ENCODE assay signal across 21 cellular contexts in genomic region chr6:132635288-132635687, GRCh38. TPM values are rescaled to one million over a fixed set of nuclear protein-coding genes. Genes with fewer than 3 reads are reported as not detected.
"Had no signal": no experiment of that assay in that cellular context is flagged by ENCODE, and none has a peak within 500 bp of the region (broad histone marks: within the 10 kb centered on the region; RNA-seq: fewer than 3 reads in every experiment).

No MANE protein-coding gene starts in this region.

RNA-seq across cellular contexts. Expression of gene TAAR2, which starts 11.2 kb away (rescaled TPM):
- total RNA-seq: activated naive CD4-positive, alpha-beta T cell treated with anti-CD3 and anti-CD28 coated beads for 36 hours; activated naive CD4-positive, alpha-beta T cell treated with anti-CD3 and anti-CD28 coated beads, Interleukin-2, amount 50 U/mL, for 72 hours; activated naive CD8-positive, alpha-beta T cell treated with anti-CD3 and anti-CD28 coated beads for 36 hours; activated naive CD8-positive, alpha-beta T cell treated with anti-CD3 and anti-CD28 coated beads, Interleukin-2, amount 10 ng/mL, durations not matched to agents 7 days and 5 days; activated T-cell treated with anti-CD3 and anti-CD28 coated beads, Interleukin-2, amount 50 U/mL, for 4 hours; activated T-cell treated with anti-CD3 and anti-CD28 coated beads, Interleukin-2, amount 50 U/mL, for 72 hours; activated T-helper 1 cell treated with anti-CD3 and anti-CD28 coated beads, Interleukin-12 subunit alpha, Interleukin-12 subunit beta, Interleukin-2, Interleukin-4 antibody, amounts not matched to agents 30 ng/mL and 10 ng/mL and 1 ng/mL, durations not matched to agents 14 hours and 24 hours and 36 hours; activated T-helper 17 cell treated with anti-CD3 and anti-CD28 coated beads, Interleukin-2, amount 50 U/mL, for 72 hours; activated T-helper 2 cell treated with anti-CD3 and anti-CD28 coated beads, Interferon-gamma antibody, Interleukin-2, Interleukin-4, amounts not matched to agents 10 μg/mL and 5 μg/mL and 100 μg/mL, durations not matched to agents 14 hours and 24 hours and 36 hours; adrenal gland; aorta; ascending aorta; astrocyte; body of pancreas; breast epithelium; bronchial epithelial cell; cardiac muscle cell; cardiac septum; cerebellum; chondrocyte had no signal
- polyA plus RNA-seq: adipose tissue, adrenal gland, aorta, cardiac muscle cell had no signal

RNA-seq across cellular contexts. Expression of gene TAAR1, which starts 23.7 kb away (rescaled TPM):
- total RNA-seq: activated naive CD4-positive, alpha-beta T cell treated with anti-CD3 and anti-CD28 coated beads for 36 hours; activated naive CD4-positive, alpha-beta T cell treated with anti-CD3 and anti-CD28 coated beads, Interleukin-2, amount 50 U/mL, for 72 hours; activated naive CD8-positive, alpha-beta T cell treated with anti-CD3 and anti-CD28 coated beads for 36 hours; activated naive CD8-positive, alpha-beta T cell treated with anti-CD3 and anti-CD28 coated beads, Interleukin-2, amount 10 ng/mL, durations not matched to agents 7 days and 5 days; activated T-cell treated with anti-CD3 and anti-CD28 coated beads, Interleukin-2, amount 50 U/mL, for 4 hours; activated T-cell treated with anti-CD3 and anti-CD28 coated beads, Interleukin-2, amount 50 U/mL, for 72 hours; activated T-helper 1 cell treated with anti-CD3 and anti-CD28 coated beads, Interleukin-12 subunit alpha, Interleukin-12 subunit beta, Interleukin-2, Interleukin-4 antibody, amounts not matched to agents 30 ng/mL and 10 ng/mL and 1 ng/mL, durations not matched to agents 14 hours and 24 hours and 36 hours; activated T-helper 17 cell treated with anti-CD3 and anti-CD28 coated beads, Interleukin-2, amount 50 U/mL, for 72 hours; activated T-helper 2 cell treated with anti-CD3 and anti-CD28 coated beads, Interferon-gamma antibody, Interleukin-2, Interleukin-4, amounts not matched to agents 10 μg/mL and 5 μg/mL and 100 μg/mL, durations not matched to agents 14 hours and 24 hours and 36 hours; adrenal gland; aorta; ascending aorta; astrocyte; body of pancreas; breast epithelium; bronchial epithelial cell; cardiac muscle cell; cardiac septum; cerebellum; chondrocyte had no signal
- polyA plus RNA-seq: adipose tissue, adrenal gland, aorta, cardiac muscle cell had no signal

RNA-seq across cellular contexts. Expression of gene TAAR5, which starts 45.7 kb away (rescaled TPM):
- total RNA-seq: activated naive CD4-positive, alpha-beta T cell treated with anti-CD3 and anti-CD28 coated beads for 36 hours; activated naive CD4-positive, alpha-beta T cell treated with anti-CD3 and anti-CD28 coated beads, Interleukin-2, amount 50 U/mL, for 72 hours; activated naive CD8-positive, alpha-beta T cell treated with anti-CD3 and anti-CD28 coated beads for 36 hours; activated naive CD8-positive, alpha-beta T cell treated with anti-CD3 and anti-CD28 coated beads, Interleukin-2, amount 10 ng/mL, durations not matched to agents 7 days and 5 days; activated T-cell treated with anti-CD3 and anti-CD28 coated beads, Interleukin-2, amount 50 U/mL, for 4 hours; activated T-cell treated with anti-CD3 and anti-CD28 coated beads, Interleukin-2, amount 50 U/mL, for 72 hours; activated T-helper 1 cell treated with anti-CD3 and anti-CD28 coated beads, Interleukin-12 subunit alpha, Interleukin-12 subunit beta, Interleukin-2, Interleukin-4 antibody, amounts not matched to agents 30 ng/mL and 10 ng/mL and 1 ng/mL, durations not matched to agents 14 hours and 24 hours and 36 hours; activated T-helper 17 cell treated with anti-CD3 and anti-CD28 coated beads, Interleukin-2, amount 50 U/mL, for 72 hours; activated T-helper 2 cell treated with anti-CD3 and anti-CD28 coated beads, Interferon-gamma antibody, Interleukin-2, Interleukin-4, amounts not matched to agents 10 μg/mL and 5 μg/mL and 100 μg/mL, durations not matched to agents 14 hours and 24 hours and 36 hours; adrenal gland; aorta; ascending aorta; astrocyte; body of pancreas; breast epithelium; bronchial epithelial cell; cardiac muscle cell; cardiac septum; cerebellum; chondrocyte had no signal
- polyA plus RNA-seq: adipose tissue, adrenal gland, aorta, cardiac muscle cell had no signal
